In the genomic region with DNA sequence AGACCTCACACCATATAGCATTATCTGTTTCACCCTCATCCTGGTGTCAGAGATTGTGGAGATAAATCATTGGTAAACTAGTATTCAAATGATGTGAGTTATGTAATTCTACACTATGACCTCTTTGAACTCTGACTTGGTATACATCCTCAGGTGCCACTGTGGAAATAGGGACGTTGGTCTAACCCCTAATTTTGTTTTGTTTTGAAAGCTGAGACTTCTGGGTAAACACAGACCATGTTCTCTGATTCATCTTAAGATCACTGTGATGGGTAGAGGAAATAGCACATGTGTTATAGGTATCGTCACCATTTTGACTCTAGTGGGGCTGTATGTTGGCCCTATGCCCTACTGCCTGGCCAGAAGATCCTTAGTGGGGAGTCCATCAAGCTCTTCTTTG, we compare ENCODE assay signal across 5 cellular contexts.
"Had no signal": no experiment of that assay in that cellular context is flagged by ENCODE, and none has a peak within 500 bp of the region (broad histone marks: within the 10 kb centered on the region; RNA-seq: fewer than 3 reads in every experiment).

No MANE protein-coding gene starts in this region.

- ATAC-seq: GM23338, HepG2 had no signal

- DNase-seq: H9, HCEC 1CT, KBM-7 had no signal

- H3K4me2 ChIP-seq: GM23338 had no signal

- H3K4me3 ChIP-seq: GM23338 had no signal

- H2AFZ ChIP-seq: GM23338 had no signal
